9 cellular contexts compared by ENCODE assay signal in the genomic region with DNA sequence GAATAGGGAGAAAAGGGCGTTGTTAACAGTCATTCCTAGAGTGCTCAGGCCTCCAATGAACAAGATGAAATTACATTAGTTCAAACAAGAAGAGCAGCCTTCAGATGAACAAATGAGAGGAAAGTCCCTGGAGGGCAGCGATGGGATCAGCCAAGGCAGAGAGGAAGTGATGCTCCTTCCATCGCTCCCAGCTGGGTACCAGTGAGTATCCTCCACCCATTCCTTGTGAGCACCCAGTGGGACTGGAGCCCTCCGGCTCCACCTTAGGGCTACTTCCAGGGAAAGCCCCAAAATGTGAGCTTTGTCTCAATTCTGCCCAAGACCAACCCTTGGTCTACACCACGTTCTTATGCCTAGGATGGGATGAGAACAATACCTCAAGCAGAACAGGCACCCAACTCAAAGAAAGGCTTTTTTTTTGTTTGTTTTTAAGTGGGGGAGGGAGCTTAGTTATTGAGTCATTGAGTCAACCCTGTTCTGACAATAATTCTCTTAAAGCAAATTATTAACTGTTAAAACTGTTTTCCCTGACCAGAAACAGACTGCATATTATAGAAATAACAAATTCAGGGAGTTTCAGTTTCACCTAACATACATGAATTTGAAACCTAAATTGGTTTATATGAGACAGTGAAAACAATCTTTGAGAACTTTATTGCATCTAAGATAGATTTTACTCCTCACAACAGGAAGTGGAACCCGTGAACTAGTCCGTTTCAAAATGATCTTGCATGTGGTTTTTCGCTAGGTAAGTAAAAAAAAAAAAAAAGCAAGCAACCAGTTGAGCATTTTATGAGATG.
A peak's percentile ranks its signal among the peaks of the same experiment; 100 is the strongest.
DNase-seq lines count a peak whose midpoint lies in the region; ATAC-seq and TF ChIP-seq lines count a peak whose summit lies in the region.
"Had no signal": no experiment of that assay in that cellular context is flagged by ENCODE, and none has a peak within 500 bp of the region (broad histone marks: within the 10 kb centered on the region; RNA-seq: fewer than 3 reads in every experiment).

No MANE protein-coding gene starts in this region.

- H3K4me3 ChIP-seq in Peyer's patch (no peak overlapping the region), muscle layer of duodenum (ENCODE audit: low read depth in 1 of 2, low read length in 2 of 2) (peak overlapping the region in 1 of 2 donors; percentile 5), dorsolateral prefrontal cortex (no peak overlapping the region), esophagus squamous epithelium (no peak overlapping the region)
- H3K4me3 ChIP-seq: SJSA1 had no signal

- ATAC-seq in GM18870 (IDR thresholded peaks at IDR 0.05; ENCODE audit: unreplicated experiment): peak; percentile 70
- ATAC-seq in HG02642 (IDR thresholded peaks at IDR 0.05; ENCODE audit: poor library complexity, unreplicated experiment): peak; percentile 70

- peak overlapping the region; percentile 57 to 79 (median 64) for H3K27ac ChIP-seq in Peyer's patch
- H3K27ac ChIP-seq in muscle layer of duodenum (ENCODE audit: low read length): peak overlapping the region; percentile 20
- H3K27ac ChIP-seq in dorsolateral prefrontal cortex: no peak overlapping the region
- H3K27ac ChIP-seq in esophagus squamous epithelium: peak overlapping the region in 2 of 4 donors; percentile 67 to 69
- H3K27ac ChIP-seq: SJSA1 had no signal

- H3K4me1 ChIP-seq in Peyer's patch (peaks cover 0 to 3% (median 0%) of the 10 kb centered on the region in 4 donors), muscle layer of duodenum (ENCODE audit: control insufficient read depth in 1 of 2, insufficient read depth in 2 of 2, low read length in 2 of 2) (peaks cover 0 to 3% of the 10 kb centered on the region in 2 donors), esophagus squamous epithelium (peaks cover 0 to 32% (median 0%) of the 10 kb centered on the region in 3 donors)
- H3K4me1 ChIP-seq: SJSA1 had no signal

- intact Hi-C loops in dorsolateral prefrontal cortex (cut with DNase I) (no loop called here), esophagus squamous epithelium (cut with DNase I) (no loop called here)

- TF ChIP-seq CTCF in Peyer's patch (IDR thresholded peaks at IDR 0.05): no peak
- TF ChIP-seq CTCF in dorsolateral prefrontal cortex (IDR thresholded peaks at IDR 0.05 in 54 of 56, conservative IDR thresholded peaks at IDR 0.05 in 2 of 56; ENCODE audit: low read depth in 1 of 56, partially characterized antibody in 56 of 56): no peak
- TF ChIP-seq CTCF in esophagus squamous epithelium (IDR thresholded peaks at IDR 0.05): no peak

- WGBS in esophagus squamous epithelium, 2 donors: 66 to 69% methylated on average over 8 of the region's 8 CpGs

- no peaks in the 10 kb centered on the region for H3K36me3 ChIP-seq in Peyer's patch
- H3K36me3 ChIP-seq in muscle layer of duodenum (ENCODE audit: control insufficient read depth in 1 of 2, insufficient read depth in 2 of 2, low read length in 2 of 2): no peaks in the 10 kb centered on the region
- no peaks in the 10 kb centered on the region for H3K36me3 ChIP-seq in esophagus squamous epithelium
- H3K36me3 ChIP-seq: SJSA1 had no signal

- H3K9me3 ChIP-seq in Peyer's patch: no peaks in the 10 kb centered on the region
- no peaks in the 10 kb centered on the region for H3K9me3 ChIP-seq in muscle layer of duodenum (ENCODE audit: control insufficient read depth in 1 of 2, low read length in 2 of 2)
- H3K9me3 ChIP-seq in esophagus squamous epithelium: no peaks in the 10 kb centered on the region
- H3K9me3 ChIP-seq: SJSA1 had no signal

- no peak for TF ChIP-seq POLR2A in Peyer's patch (IDR thresholded peaks at IDR 0.05)
- no peak for TF ChIP-seq POLR2A in esophagus squamous epithelium (IDR thresholded peaks at IDR 0.05)

- DNase-seq in Peyer's patch (no peak), DMS53 (lab: John Stamatoyannopoulos, UW) (no peak), dorsolateral prefrontal cortex (no peak), esophagus squamous epithelium (lab: John Stamatoyannopoulos, UW) (no peak), cerebellum (ENCODE audit: low spot score) (no peak)

- H3K27me3 ChIP-seq in Peyer's patch (no peaks in the 10 kb centered on the region), muscle layer of duodenum (ENCODE audit: low read depth, low read length) (no peaks in the 10 kb centered on the region), dorsolateral prefrontal cortex (peaks cover 0 to 5% (median 0%) of the 10 kb centered on the region in 45 donors), esophagus squamous epithelium (no peaks in the 10 kb centered on the region)

Comparison
In these comparisons a context has a peak if more than half of its experiments do, and no peak if none do; other contexts are left out.
1. H3K27ac ChIP-seq: peak in Peyer's patch (4 of 4) and muscle layer of duodenum (single experiment); none in dorsolateral prefrontal cortex (0 of 59).